15 cellular contexts compared by ENCODE assay signal in the genomic region with DNA sequence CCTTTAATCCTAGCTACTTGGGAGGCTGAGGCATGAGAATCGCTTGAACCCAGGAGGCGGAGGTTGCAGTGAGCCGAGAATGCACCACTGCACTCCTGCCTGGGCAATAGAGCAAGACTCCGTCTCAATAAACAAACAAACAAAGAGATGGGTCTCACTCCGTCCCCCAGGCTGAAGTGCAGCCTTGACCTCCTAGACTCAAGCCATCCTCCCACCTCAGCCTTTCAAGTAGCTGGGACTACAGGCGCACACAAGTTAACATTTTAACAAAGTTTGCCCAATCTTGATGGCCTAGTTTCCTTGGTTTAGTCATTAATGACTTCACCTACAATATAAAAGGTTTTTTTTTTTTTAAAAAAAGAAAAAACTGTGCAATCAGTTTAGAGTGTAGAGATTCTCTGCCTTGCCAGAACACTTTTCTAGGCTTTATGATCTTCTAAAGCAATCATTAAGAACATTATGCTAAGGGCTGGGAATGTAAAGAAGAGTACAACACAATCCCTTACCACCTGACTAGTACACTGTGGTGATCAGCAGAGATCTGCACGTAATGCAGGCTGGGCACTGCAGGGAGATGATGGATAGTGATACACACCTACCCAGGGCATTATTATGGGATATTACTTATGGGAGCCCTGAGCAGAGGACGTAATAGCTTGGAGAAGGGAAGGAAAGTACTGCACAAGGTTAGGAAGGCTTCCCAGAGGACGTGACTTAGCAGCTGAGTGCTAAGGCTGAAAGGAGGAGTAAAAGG.
"Had no signal": no experiment of that assay in that cellular context is flagged by ENCODE, and none has a peak within 500 bp of the region (broad histone marks: within the 10 kb centered on the region; RNA-seq: fewer than 3 reads in every experiment).

No MANE protein-coding gene starts in this region.

- FAIRE-seq: endometrium had no signal

- H3K4me3 ChIP-seq: esophagus squamous epithelium, upper lobe of right lung had no signal

- H3K27me3 ChIP-seq: esophagus squamous epithelium, upper lobe of right lung had no signal

- H3K9ac ChIP-seq: parathyroid adenoma had no signal

- DNase-seq: activated CD4-positive, alpha-beta T cell treated with anti-CD3 and anti-CD28 coated beads, Interleukin-2, amount 50 U/mL, for 1 hour; activated effector memory CD4-positive, alpha-beta T cell treated with anti-CD3 and anti-CD28 coated beads, Interleukin-2, amount 50 U/mL, for 16 hours; activated naive CD8-positive, alpha-beta T cell treated with anti-CD3 and anti-CD28 coated beads for 36 hours; activated T-cell treated with anti-CD3 and anti-CD28 coated beads for 4 hours; aorta; esophagus squamous epithelium; foreskin fibroblast; head of caudate nucleus; left ventricle myocardium superior; mesendoderm; right cardiac atrium; stimulated activated naive B cell treated with anti-CD40 and anti-IgM and Interleukin-4, amounts not matched to agents 10 μg/mL and 1 μg/mL and 100 μg/mL, for 72 hours; upper lobe of right lung had no signal

- H3K4me1 ChIP-seq: upper lobe of right lung had no signal

- ATAC-seq: stimulated activated naive B cell treated with anti-CD40 and anti-IgM and Interleukin-4, amounts not matched to agents 10 μg/mL and 1 μg/mL and 100 μg/mL, for 72 hours; upper lobe of right lung had no signal

- H3K9me3 ChIP-seq: esophagus squamous epithelium, upper lobe of right lung had no signal

- H3K27ac ChIP-seq: esophagus squamous epithelium, parathyroid adenoma, upper lobe of right lung had no signal

- H2AFZ ChIP-seq: parathyroid adenoma had no signal
